ENCODE assay signal across 15 cellular contexts in the genomic region with DNA sequence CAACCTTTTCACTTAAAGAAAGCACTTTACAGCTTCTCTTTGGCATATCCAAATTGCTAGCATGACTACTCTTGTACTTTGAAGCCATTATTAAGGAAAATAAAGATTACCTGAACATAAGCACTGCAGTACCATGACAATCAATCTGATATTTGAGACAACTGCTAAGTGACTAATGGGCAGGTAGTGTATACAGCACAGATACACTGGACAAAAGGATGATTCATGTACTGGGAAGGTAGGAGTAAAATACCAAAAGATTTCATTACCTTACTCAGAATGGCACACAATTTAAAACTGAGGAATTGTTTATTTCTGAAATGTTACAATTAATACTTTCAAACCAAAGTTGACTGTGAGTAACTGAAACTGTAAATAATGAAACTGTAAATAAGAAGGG.
DNase-seq lines count a peak whose midpoint lies in the region; ATAC-seq, FAIRE-seq and TF ChIP-seq lines count a peak whose summit lies in the region.
"Had no signal": no experiment of that assay in that cellular context is flagged by ENCODE, and none has a peak within 500 bp of the region (broad histone marks: within the 10 kb centered on the region; RNA-seq: fewer than 3 reads in every experiment).

No MANE protein-coding gene starts in this region.

- H3K56ac ChIP-seq in H9 (ENCODE audit: insufficient read length, low read depth, low read length), result no peak overlapping the region

- no peak for ATAC-seq in activated CD4-positive, alpha-beta T cell treated with anti-CD3 and anti-CD28 coated beads for 36 hours
- ATAC-seq: GM23338 had no signal

- no peak overlapping the region for H3K27ac Mint-ChIP-seq in activated CD4-positive, alpha-beta T cell treated with anti-CD3 and anti-CD28 coated beads for 36 hours
- no peak overlapping the region for H3K27ac Mint-ChIP-seq in H9
- H3K27ac Mint-ChIP-seq: B cell; CD4-positive, alpha-beta T cell; GM23338 had no signal

- H3K36me3 ChIP-seq in bronchial epithelial cell (ENCODE audit: control insufficient read depth, insufficient read depth, low read length), result no peaks in the 10 kb centered on the region

- no peak overlapping the region for H3K4me3 Mint-ChIP-seq in activated CD4-positive, alpha-beta T cell treated with anti-CD3 and anti-CD28 coated beads for 36 hours
- H3K4me3 Mint-ChIP-seq in H9, result no peak overlapping the region
- H3K4me3 Mint-ChIP-seq: B cell; CD4-positive, alpha-beta T cell; GM23338 had no signal

- no peaks in the 10 kb centered on the region for H4K20me1 ChIP-seq in H9 (ENCODE audit: control insufficient read depth, insufficient read depth, insufficient read length)

- no peaks in the 10 kb centered on the region for H3K36me3 Mint-ChIP-seq in activated CD4-positive, alpha-beta T cell treated with anti-CD3 and anti-CD28 coated beads for 36 hours (ENCODE audit: low read depth)
- peaks cover 0 to 9% (median 3%) of the 10 kb centered on the region in 3 experiments; a peak in 4 of 7 replicates for H3K36me3 Mint-ChIP-seq in H9 (ENCODE audit: insufficient read depth in 1 of 3, low read depth in 3 of 3)

- no peak overlapping the region for H3K18ac ChIP-seq in H9 (ENCODE audit: insufficient read length, low read depth, low read length)

- H2BK120ac ChIP-seq in H9 (ENCODE audit: low read depth, low read length, poor library complexity, severe bottlenecking), result no peak overlapping the region

- no peak overlapping the region for H4K5ac ChIP-seq in H9 (ENCODE audit: insufficient read length, low read depth, low read length)

- POLR2A ChIA-PET in activated CD4-positive, alpha-beta T cell treated with anti-CD3 and anti-CD28 coated beads for 36 hours (lab: Charles Lee), result no interaction called here

- H3K4me1 Mint-ChIP-seq in activated CD4-positive, alpha-beta T cell treated with anti-CD3 and anti-CD28 coated beads for 36 hours, result no peaks in the 10 kb centered on the region
- no peaks in the 10 kb centered on the region for H3K4me1 Mint-ChIP-seq in H9
- H3K4me1 Mint-ChIP-seq: B cell, GM23338 had no signal

- no peak overlapping the region for H3K4me2 ChIP-seq in H9 (ENCODE audit: insufficient read depth, insufficient read length, low read length)
- H3K4me2 ChIP-seq: GM23338 had no signal

- TF ChIP-seq CTCF in bronchial epithelial cell (IDR thresholded peaks at IDR 0.05; ENCODE audit: insufficient read depth, low read length, severe bottlenecking) (no peak), H9 (conservative IDR thresholded peaks at IDR 0.05) (no peak)

- no peak overlapping the region for H3K4me3 ChIP-seq in bronchial epithelial cell (ENCODE audit: low read depth, low read length)
- H3K4me3 ChIP-seq: GM23338 had no signal

- no peak overlapping the region for H3K23ac ChIP-seq in H9 (ENCODE audit: insufficient read length, low read depth, low read length)

- H3K23me2 ChIP-seq in H9 (ENCODE audit: insufficient read length, low read depth, low read length, poor library complexity, severe bottlenecking), result no peaks in the 10 kb centered on the region

- no peak overlapping the region for H3K27ac ChIP-seq in H9 (ENCODE audit: insufficient read length, low read depth, low read length)

- H3K4ac ChIP-seq in H9 (ENCODE audit: low read depth, low read length), result no peak overlapping the region

- no peak overlapping the region for H2BK20ac ChIP-seq in H9 (ENCODE audit: low read depth, low read length, poor library complexity, severe bottlenecking)

- no peak overlapping the region for H4K91ac ChIP-seq in H9 (ENCODE audit: insufficient read length, low read depth, low read length)

- no peak overlapping the region for H2AFZ ChIP-seq in H9 (ENCODE audit: low read length)
- H2AFZ ChIP-seq: GM23338 had no signal

- H3K9ac ChIP-seq in H9 (ENCODE audit: extremely low read depth, insufficient read length, low read length), result no peak overlapping the region

- CTCF ChIA-PET in activated CD4-positive, alpha-beta T cell treated with anti-CD3 and anti-CD28 coated beads for 36 hours (lab: Charles Lee), result no interaction called here

- FAIRE-seq in bronchial epithelial cell (lab: Jason Lieb, UNC), result no peak
- FAIRE-seq: GM12892 had no signal

- H3T11ph ChIP-seq in H9 (ENCODE audit: low read length), result no peak overlapping the region

- no peak overlapping the region for H2BK12ac ChIP-seq in H9 (ENCODE audit: insufficient read length, low read depth, low read length)

- no peak overlapping the region for H2BK5ac ChIP-seq in H9 (ENCODE audit: insufficient read length, low read length)

- intact Hi-C loops in activated CD4-positive, alpha-beta T cell treated with anti-CD3 and anti-CD28 coated beads for 36 hours (cut with DNase I, micrococcal nuclease), result no loop called here

- no peak overlapping the region for H2AK5ac ChIP-seq in H9 (ENCODE audit: insufficient read length, low read length)

- H3K79me1 ChIP-seq in H9 (ENCODE audit: insufficient read depth, low read depth, low read length, poor library complexity, severe bottlenecking), result no peaks in the 10 kb centered on the region

- H3K9me3 Mint-ChIP-seq in activated CD4-positive, alpha-beta T cell treated with anti-CD3 and anti-CD28 coated beads for 36 hours (ENCODE audit: low read depth), result peaks cover 14% of the 10 kb centered on the region
- H3K9me3 Mint-ChIP-seq in H9, result peaks cover 10 to 12% of the 10 kb centered on the region in 2 experiments

- no peaks in the 10 kb centered on the region for H3K9me3 ChIP-seq in H9 (ENCODE audit: control insufficient read depth, low read depth, low read length)

- H3K14ac ChIP-seq in H9 (ENCODE audit: insufficient read depth, low read length), result no peak overlapping the region

- no peaks in the 10 kb centered on the region for H3K27me3 Mint-ChIP-seq in activated CD4-positive, alpha-beta T cell treated with anti-CD3 and anti-CD28 coated beads for 36 hours
- H3K27me3 Mint-ChIP-seq in H9 (ENCODE audit: low read depth), result no peaks in the 10 kb centered on the region
- H3K27me3 Mint-ChIP-seq: B cell; CD4-positive, alpha-beta T cell had no signal

- H3K79me2 ChIP-seq in H9 (ENCODE audit: insufficient read depth, low read length), result no peaks in the 10 kb centered on the region

- H3K4me1 ChIP-seq in H9 (ENCODE audit: insufficient read depth, low read length), result no peaks in the 10 kb centered on the region

- peak; percentile 42 for DNase-seq in HPDE6-E6E7 (ENCODE audit: extremely low spot score)
- peak; percentile 39 for DNase-seq in NCI-H226
- DNase-seq in bronchial epithelial cell (ENCODE audit: low read depth), result peak; percentile 91
- peak; percentile 68 for DNase-seq in kidney tubule cell (ENCODE audit: low spot score)
- DNase-seq in NOMO-1 (lab: John Stamatoyannopoulos, UW; ENCODE audit: unreplicated experiment in 2 of 2), result no peak
- DNase-seq in activated CD4-positive, alpha-beta T cell treated with anti-CD3 and anti-CD28 coated beads for 36 hours, result no peak
- no peak for DNase-seq in H9
- DNase-seq: C1 segment of cervical spinal cord; CD4-positive, alpha-beta T cell; DND-41; GDM1; H7 had no signal

- H2BK15ac ChIP-seq in H9 (ENCODE audit: low read depth, low read length), result no peak overlapping the region

- no peaks in the 10 kb centered on the region for H3K27me3 ChIP-seq in bronchial epithelial cell (ENCODE audit: control insufficient read depth, insufficient read depth, low read length)
- no peaks in the 10 kb centered on the region for H3K27me3 ChIP-seq in H9 (ENCODE audit: insufficient read depth, low read length)

- no peak overlapping the region for H4K8ac ChIP-seq in H9 (replicated peaks; ENCODE audit: insufficient read length, low read depth, low read length)

Comparison
In these comparisons a context has a peak if more than half of its experiments do, and no peak if none do; other contexts are left out.
1. DNase-seq: peak in HPDE6-E6E7 (single experiment), NCI-H226 (single experiment), bronchial epithelial cell (single experiment) and kidney tubule cell (single experiment); none in NOMO-1 (0 of 2), activated CD4-positive, alpha-beta T cell treated with anti-CD3 and anti-CD28 coated beads for 36 hours (single experiment) and H9 (single experiment).